In genomic region chr6:30810813-30811329, GRCh38 we compare ENCODE assay signal across 8 cellular contexts.
DNase-seq lines count a peak whose midpoint lies in the region; ATAC-seq and TF ChIP-seq lines count a peak whose summit lies in the region.

No MANE protein-coding gene starts in this region.

- 80% methylated on average over 7 of the region's 7 CpGs for WGBS in upper lobe of left lung, 2 donors

- H3K27me3 ChIP-seq in upper lobe of left lung (no peaks in the 10 kb centered on the region), gastrocnemius medialis (no peaks in the 10 kb centered on the region)

- H3K4me1 ChIP-seq in upper lobe of left lung (peaks cover 15 to 21% (median 16%) of the 10 kb centered on the region in 4 donors), gastrocnemius medialis (no peaks in the 10 kb centered on the region)

- in situ Hi-C loops in gastrocnemius medialis (cut with MboI; ENCODE audit: low sequenced_read_pairs in 4 of 4) = no loop called here

- no peak overlapping the region for H3K27ac ChIP-seq in upper lobe of left lung
- no peak overlapping the region for H3K27ac ChIP-seq in gastrocnemius medialis

- H3K36me3 Mint-ChIP-seq in naive B cell = no peaks in the 10 kb centered on the region

- TF ChIP-seq CTCF in upper lobe of left lung (IDR thresholded peaks at IDR 0.05) (no peak), gastrocnemius medialis (IDR thresholded peaks at IDR 0.05 in 4 of 5, conservative IDR thresholded peaks at IDR 0.05 in 1 of 5) (no peak)

- H3K9me3 ChIP-seq in upper lobe of left lung = no peaks in the 10 kb centered on the region
- no peaks in the 10 kb centered on the region for H3K9me3 ChIP-seq in gastrocnemius medialis

- no peak for TF ChIP-seq POLR2A in upper lobe of left lung (IDR thresholded peaks at IDR 0.05)
- TF ChIP-seq POLR2A in gastrocnemius medialis (IDR thresholded peaks at IDR 0.05) = no peak

- peak overlapping the region in 1 of 8 donors; percentile 53 for H3K4me3 Mint-ChIP-seq in naive B cell

- TF ChIP-seq EP300 in upper lobe of left lung (IDR thresholded peaks at IDR 0.05) = no peak

- H3K36me3 ChIP-seq in upper lobe of left lung (no peaks in the 10 kb centered on the region), gastrocnemius medialis (no peaks in the 10 kb centered on the region)

- H3K27ac Mint-ChIP-seq in naive B cell = peak overlapping the region in 2 of 6 donors; percentile 40 to 66

- H3K27me3 Mint-ChIP-seq in naive B cell = peaks cover 4 to 22% (median 8%) of the 10 kb centered on the region in 3 donors

- peak; percentile 87 for ATAC-seq in GM18870 (IDR thresholded peaks at IDR 0.05; ENCODE audit: unreplicated experiment)
- ATAC-seq in HG03039 (IDR thresholded peaks at IDR 0.05; ENCODE audit: unreplicated experiment) = peak; percentile 68
- ATAC-seq in naive B cell (ENCODE audit: low read depth in 2 of 2) = peak; percentile 81 to 97
- no peak for ATAC-seq in upper lobe of left lung (ENCODE audit: low FRiP score in 2 of 2)
- no peak for ATAC-seq in gastrocnemius medialis

- DNase-seq in activated CD4-positive, alpha-beta T cell treated with anti-CD3 and anti-CD28 coated beads, Interleukin-2, amount 50 U/mL, for 4 hours = peak; percentile 82 to 86
- DNase-seq in naive B cell = peak; percentile 39
- no peak for DNase-seq in middle frontal gyrus (ENCODE audit: extremely low spot score, low spot score)
- DNase-seq in upper lobe of left lung = no peak
- DNase-seq in retina = no peak
- no peak for DNase-seq in gastrocnemius medialis

- peaks cover 0 to 2% (median 0%) of the 10 kb centered on the region in 7 donors for H3K9me3 Mint-ChIP-seq in naive B cell

- peaks cover 10 to 12% (median 12%) of the 10 kb centered on the region in 3 donors for H3K4me1 Mint-ChIP-seq in naive B cell

- H3K4me3 ChIP-seq in upper lobe of left lung (no peak overlapping the region), gastrocnemius medialis (no peak overlapping the region)

- intact Hi-C loops in gastrocnemius medialis (cut with DNase I; ENCODE audit: low total_unique reads) = no loop called here

Comparison
In these comparisons a context has a peak if more than half of its experiments do, and no peak if none do; other contexts are left out.
1. ATAC-seq: peak in GM18870 (single experiment), HG03039 (single experiment) and naive B cell (2 of 2); none in upper lobe of left lung (0 of 2) and gastrocnemius medialis (0 of 2).
2. DNase-seq: peak in activated CD4-positive, alpha-beta T cell treated with anti-CD3 and anti-CD28 coated beads, Interleukin-2, amount 50 U/mL, for 4 hours (2 of 2) and naive B cell (single experiment); none in middle frontal gyrus (single experiment), upper lobe of left lung (0 of 2), retina (single experiment) and gastrocnemius medialis (0 of 2).